Comparison of ENCODE assay signal across 17 cellular contexts in genomic region chr3:32844322-32844654, GRCh38. TPM values are rescaled to one million over a fixed set of nuclear protein-coding genes. Genes with fewer than 3 reads are reported as not detected.
DNase-seq lines count a peak whose midpoint lies in the region; ATAC-seq and TF ChIP-seq lines count a peak whose summit lies in the region.
"Had no signal": no experiment of that assay in that cellular context is flagged by ENCODE, and none has a peak within 500 bp of the region (broad histone marks: within the 10 kb centered on the region; RNA-seq: fewer than 3 reads in every experiment).

No MANE protein-coding gene starts in this region.

- H3K4me2 ChIP-seq in neural progenitor cell, result peak overlapping the region; percentile 74

- POLR2A ChIA-PET in HEK293T (lab: Yijun Ruan, JAX) (no interaction called here), WTC11 (lab: Charles Lee) (interaction anchor here (0.7 to 3.3 kb wide), 7 partner anchors 10 to 64 kb away, joined by 4 to 24 read pairs (median 7); no protein-coding TSS in a partner anchor)

- H4K20me1 ChIP-seq in neural progenitor cell (ENCODE audit: low read depth), result peaks cover 96% of the 10 kb centered on the region

- no peaks in the 10 kb centered on the region for H3K9me3 ChIP-seq in iPS-15b (ENCODE audit: control insufficient read depth, insufficient read depth, low read length)
- H3K9me3 ChIP-seq in neural progenitor cell (ENCODE audit: low read depth), result no peaks in the 10 kb centered on the region
- H3K9me3 ChIP-seq: BE2C had no signal

- peaks cover 93% of the 10 kb centered on the region for H3K79me2 ChIP-seq in neural progenitor cell (ENCODE audit: low read depth)

- peaks cover 68% of the 10 kb centered on the region for H3K4me1 ChIP-seq in iPS-15b (ENCODE audit: control insufficient read depth, insufficient read depth, low read length)
- H3K4me1 ChIP-seq in neural progenitor cell, result peaks cover 94% of the 10 kb centered on the region
- H3K4me1 ChIP-seq: BE2C had no signal

- H3K4me3 Mint-ChIP-seq in WTC11 (peak overlapping the region; percentile 71), neural progenitor cell (peak overlapping the region; percentile 71)
- no peak overlapping the region for H3K4me3 Mint-ChIP-seq in activated T-helper 2 cell treated with anti-CD3 and anti-CD28 coated beads, Interferon-gamma antibody, Interleukin-2, Interleukin-4, amounts not matched to agents 10 μg/mL and 5 μg/mL and 100 μg/mL, durations not matched to agents 14 hours and 24 hours and 36 hours (ENCODE audit: low read depth)
- H3K4me3 Mint-ChIP-seq: CD4-positive, alpha-beta memory T cell had no signal

- no peaks in the 10 kb centered on the region for H3K9me3 Mint-ChIP-seq in WTC11
- H3K9me3 Mint-ChIP-seq in neural progenitor cell, result no peaks in the 10 kb centered on the region
- H3K9me3 Mint-ChIP-seq in activated T-helper 2 cell treated with anti-CD3 and anti-CD28 coated beads, Interferon-gamma antibody, Interleukin-2, Interleukin-4, amounts not matched to agents 10 μg/mL and 5 μg/mL and 100 μg/mL, durations not matched to agents 14 hours and 24 hours and 36 hours, result no peaks in the 10 kb centered on the region

- H3K27me3 ChIP-seq in iPS-15b (ENCODE audit: control insufficient read depth, insufficient read depth, low read length) (no peaks in the 10 kb centered on the region), neural progenitor cell (no peaks in the 10 kb centered on the region)
- H3K27me3 ChIP-seq: BE2C had no signal

- intact Hi-C loops in activated T-helper 2 cell treated with anti-CD3 and anti-CD28 coated beads, Interferon-gamma antibody, Interleukin-2, Interleukin-4, amounts not matched to agents 10 μg/mL and 5 μg/mL and 100 μg/mL, durations not matched to agents 14 hours and 24 hours and 36 hours (cut with micrococcal nuclease), result no loop called here

- H3K36me3 ChIP-seq in iPS-15b (ENCODE audit: control insufficient read depth, insufficient read depth, low read length) (no peaks in the 10 kb centered on the region), neural progenitor cell (no peaks in the 10 kb centered on the region)
- H3K36me3 ChIP-seq: BE2C had no signal

- no peak overlapping the region for H2AFZ ChIP-seq in neural progenitor cell (replicated peaks)

- H3K9ac ChIP-seq in iPS-15b (ENCODE audit: low read depth, low read length), result peak overlapping the region; percentile 27
- no peak overlapping the region for H3K9ac ChIP-seq in neural progenitor cell

- H3K27ac Mint-ChIP-seq in WTC11 (peak overlapping the region; percentile 98), neural progenitor cell (peak overlapping the region; percentile 72)
- H3K27ac Mint-ChIP-seq in activated T-helper 2 cell treated with anti-CD3 and anti-CD28 coated beads, Interferon-gamma antibody, Interleukin-2, Interleukin-4, amounts not matched to agents 10 μg/mL and 5 μg/mL and 100 μg/mL, durations not matched to agents 14 hours and 24 hours and 36 hours, result no peak overlapping the region
- H3K27ac Mint-ChIP-seq: CD4-positive, alpha-beta memory T cell had no signal

- peak overlapping the region; percentile 36 for H3K4me3 ChIP-seq in iPS-15b (ENCODE audit: low read depth, low read length)
- H3K4me3 ChIP-seq in neural progenitor cell, result peak overlapping the region; percentile 33

- H3K27ac ChIP-seq in neural progenitor cell, result peak overlapping the region; percentile 98

- TF ChIP-seq CTCF in WTC11 (IDR thresholded peaks at IDR 0.05), result no peak
- TF ChIP-seq CTCF in neural progenitor cell (IDR thresholded peaks at IDR 0.05), result no peak

- peak; percentile 4 for ATAC-seq in WTC11
- ATAC-seq in GM19452 (IDR thresholded peaks at IDR 0.05; ENCODE audit: unreplicated experiment), result no peak
- ATAC-seq in HG02938 (IDR thresholded peaks at IDR 0.05; ENCODE audit: unreplicated experiment), result no peak
- ATAC-seq: Panc1, Right ventricle myocardium inferior, SK-N-SH treated with all-trans-retinoic acid at 6 μM for 48 hours had no signal

- peaks cover 99% of the 10 kb centered on the region for H3K4me1 Mint-ChIP-seq in WTC11
- peaks cover 92% of the 10 kb centered on the region for H3K4me1 Mint-ChIP-seq in neural progenitor cell
- peaks cover 10% of the 10 kb centered on the region for H3K4me1 Mint-ChIP-seq in activated T-helper 2 cell treated with anti-CD3 and anti-CD28 coated beads, Interferon-gamma antibody, Interleukin-2, Interleukin-4, amounts not matched to agents 10 μg/mL and 5 μg/mL and 100 μg/mL, durations not matched to agents 14 hours and 24 hours and 36 hours (ENCODE audit: low read depth)

- no peak for DNase-seq in HEK293T (ENCODE audit: extremely low spot score)
- no peak for DNase-seq in WTC11 (ENCODE audit: low spot score)
- peak; percentile 73 for DNase-seq in neural progenitor cell (ENCODE audit: low spot score)
- DNase-seq in activated T-helper 2 cell treated with anti-CD3 and anti-CD28 coated beads, Interferon-gamma antibody, Interleukin-2, Interleukin-4, amounts not matched to agents 10 μg/mL and 5 μg/mL and 100 μg/mL, durations not matched to agents 14 hours and 24 hours and 36 hours (ENCODE audit: low spot score), result no peak
- no peak for DNase-seq in OCI-M1 (lab: John Stamatoyannopoulos, UW)
- DNase-seq: BE2C; CD4-positive, alpha-beta memory T cell; GOT3; NCI-H1694 treated with DMSO at 0.1 percent for 48 hours; NCI-H446 treated with DMSO at 0.1 percent for 48 hours; NCI-H748 treated with DMSO at 0.1 percent for 48 hours had no signal

- CTCF ChIA-PET in HEK293T (lab: Yijun Ruan, JAX) (no interaction called here), WTC11 (lab: Charles Lee) (interaction anchor here (0.6 to 1.9 kb wide), 11 partner anchors 8 to 335 kb away, joined by 3 to 8 read pairs (median 3); no protein-coding TSS in a partner anchor)

- no peaks in the 10 kb centered on the region for H3K27me3 Mint-ChIP-seq in WTC11 (ENCODE audit: low read depth)
- H3K27me3 Mint-ChIP-seq in neural progenitor cell (ENCODE audit: insufficient read depth, low read depth), result peaks cover 12% of the 10 kb centered on the region
- peaks cover 7% of the 10 kb centered on the region for H3K27me3 Mint-ChIP-seq in activated T-helper 2 cell treated with anti-CD3 and anti-CD28 coated beads, Interferon-gamma antibody, Interleukin-2, Interleukin-4, amounts not matched to agents 10 μg/mL and 5 μg/mL and 100 μg/mL, durations not matched to agents 14 hours and 24 hours and 36 hours (ENCODE audit: low read depth)

- peaks cover 73% of the 10 kb centered on the region for H3F3A ChIP-seq in neural progenitor cell (ENCODE audit: low read depth)

- no peaks in the 10 kb centered on the region for H3K36me3 Mint-ChIP-seq in WTC11
- H3K36me3 Mint-ChIP-seq in neural progenitor cell, result no peaks in the 10 kb centered on the region
- H3K36me3 Mint-ChIP-seq in activated T-helper 2 cell treated with anti-CD3 and anti-CD28 coated beads, Interferon-gamma antibody, Interleukin-2, Interleukin-4, amounts not matched to agents 10 μg/mL and 5 μg/mL and 100 μg/mL, durations not matched to agents 14 hours and 24 hours and 36 hours (ENCODE audit: low read depth), result no peaks in the 10 kb centered on the region
- H3K36me3 Mint-ChIP-seq: CD4-positive, alpha-beta memory T cell had no signal

TF ChIP-seq in HEK293T, 16 proteins besides CTCF, POLR2A, EP300 and RAD21:
- peak; percentile 96 for TF ChIP-seq PKNOX1 (IDR thresholded peaks at IDR 0.05)
- no peak for TF ChIP-seq SP1 (IDR thresholded peaks at IDR 0.05)

TF ChIP-seq in WTC11, 78 proteins besides CTCF, POLR2A, EP300 and RAD21 (continues in another document):
- TF ChIP-seq ERG (CRISPR knock-in tag; IDR thresholded peaks at IDR 0.05) (no peak), TEAD1 (CRISPR knock-in tag; IDR thresholded peaks at IDR 0.05) (0 out of 2 replicates have a peak, but pooled peaks have one; percentile 1), SP1 (CRISPR knock-in tag; conservative IDR thresholded peaks at IDR 0.05) (0 out of 2 replicates have a peak, but pooled peaks have one; percentile 11), NFATC4 (CRISPR knock-in tag; IDR thresholded peaks at IDR 0.05) (no peak), E2F5 (CRISPR knock-in tag; IDR thresholded peaks at IDR 0.05) (no peak)

RNA-seq across cellular contexts. Expression of gene TRIM71, which starts 26.5 kb away (rescaled TPM):
- total RNA-seq in WTC11 (2021) (237 to 274 TPM (median 238 TPM) in 3 replicates), neural progenitor cell (ENCODE audit: low replicate concordance) (106 and 107 TPM in 2 replicates)
- total RNA-seq in activated T-helper 2 cell treated with anti-CD3 and anti-CD28 coated beads, Interferon-gamma antibody, Interleukin-2, Interleukin-4, amounts not matched to agents 10 μg/mL and 5 μg/mL and 100 μg/mL, durations not matched to agents 14 hours and 24 hours and 36 hours, result 0.05 and 0.07 TPM in 2 replicates
- total RNA-seq: CD4-positive, alpha-beta memory T cell; Right ventricle myocardium inferior had no signal

Comparison
In these comparisons a context has a peak if more than half of its experiments do, and no peak if none do; other contexts are left out.
1. RNA of gene TRIM71, which starts 26.5 kb away (total RNA-seq): 237 to 274 TPM in WTC11 and 106 to 107 TPM in neural progenitor cell; 0.05 to 0.07 TPM in activated T-helper 2 cell treated with anti-CD3 and anti-CD28 coated beads, Interferon-gamma antibody, Interleukin-2, Interleukin-4, amounts not matched to agents 10 μg/mL and 5 μg/mL and 100 μg/mL, durations not matched to agents 14 hours and 24 hours and 36 hours; every median in the first group is over 100 times any median in the second.